In the genomic region with DNA sequence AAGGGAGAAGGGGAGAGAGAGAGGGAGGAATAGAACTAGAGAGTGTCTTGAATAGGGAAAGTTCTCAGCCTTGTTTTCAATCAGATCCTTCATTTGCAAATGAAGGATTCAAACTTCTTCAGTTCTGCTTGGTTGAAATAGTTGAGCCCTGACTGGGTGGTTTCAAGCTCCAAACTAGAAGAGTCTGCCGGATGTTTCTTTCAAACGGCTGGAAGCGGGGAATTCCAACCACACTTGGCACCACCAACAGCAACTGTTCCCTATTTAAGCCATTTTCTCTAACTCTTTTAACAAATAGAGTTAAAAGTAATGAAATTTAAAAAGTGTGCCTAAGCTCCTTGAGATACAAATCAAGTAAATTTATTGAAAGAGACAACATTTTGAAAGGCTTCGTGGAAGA, we compare ENCODE assay signal across 2 cellular contexts.
TF ChIP-seq lines count a peak whose summit lies in the region.

No MANE protein-coding gene starts in this region.

TF ChIP-seq in SK-N-SH treated with all-trans-retinoic acid at 6 μM for 48 hours, 23 proteins besides CTCF, POLR2A, EP300 and RAD21 (continued from another document):
- no peak for TF ChIP-seq CSDC2 (CRISPR knock-in tag; IDR thresholded peaks at IDR 0.05)
- no peak for TF ChIP-seq GLIS3 (CRISPR knock-in tag; IDR thresholded peaks at IDR 0.05)
- no peak for TF ChIP-seq ZFP30 (CRISPR knock-in tag; IDR thresholded peaks at IDR 0.05)
- no peak for TF ChIP-seq PPARA (CRISPR knock-in tag; IDR thresholded peaks at IDR 0.05; ENCODE audit: borderline replicate concordance)
- TF ChIP-seq, protein P1, sequence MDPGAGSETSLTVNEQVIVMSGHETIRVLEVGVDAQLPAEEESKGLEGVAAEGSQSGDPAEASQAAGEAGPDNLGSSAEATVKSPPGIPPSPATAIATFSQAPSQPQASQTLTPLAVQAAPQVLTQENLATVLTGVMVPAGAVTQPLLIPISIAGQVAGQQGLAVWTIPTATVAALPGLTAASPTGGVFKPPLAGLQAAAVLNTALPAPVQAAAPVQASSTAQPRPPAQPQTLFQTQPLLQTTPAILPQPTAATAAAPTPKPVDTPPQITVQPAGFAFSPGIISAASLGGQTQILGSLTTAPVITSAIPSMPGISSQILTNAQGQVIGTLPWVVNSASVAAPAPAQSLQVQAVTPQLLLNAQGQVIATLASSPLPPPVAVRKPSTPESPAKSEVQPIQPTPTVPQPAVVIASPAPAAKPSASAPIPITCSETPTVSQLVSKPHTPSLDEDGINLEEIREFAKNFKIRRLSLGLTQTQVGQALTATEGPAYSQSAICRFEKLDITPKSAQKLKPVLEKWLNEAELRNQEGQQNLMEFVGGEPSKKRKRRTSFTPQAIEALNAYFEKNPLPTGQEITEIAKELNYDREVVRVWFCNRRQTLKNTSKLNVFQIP (CRISPR knock-in tag; IDR thresholded peaks at IDR 0.05; ENCODE audit: borderline replicate concordance, low read depth) = no peak
- no peak for TF ChIP-seq TCF4 (CRISPR knock-in tag; IDR thresholded peaks at IDR 0.05; ENCODE audit: borderline replicate concordance)
- no peak for TF ChIP-seq ESRRG (CRISPR knock-in tag; IDR thresholded peaks at IDR 0.05)
- no peak for TF ChIP-seq OSR1 (CRISPR knock-in tag; IDR thresholded peaks at IDR 0.05)

TF ChIP-seq in SK-N-SH, 30 proteins besides CTCF, POLR2A, EP300 and RAD21 (continued from another document):
- TF ChIP-seq, protein P2, sequence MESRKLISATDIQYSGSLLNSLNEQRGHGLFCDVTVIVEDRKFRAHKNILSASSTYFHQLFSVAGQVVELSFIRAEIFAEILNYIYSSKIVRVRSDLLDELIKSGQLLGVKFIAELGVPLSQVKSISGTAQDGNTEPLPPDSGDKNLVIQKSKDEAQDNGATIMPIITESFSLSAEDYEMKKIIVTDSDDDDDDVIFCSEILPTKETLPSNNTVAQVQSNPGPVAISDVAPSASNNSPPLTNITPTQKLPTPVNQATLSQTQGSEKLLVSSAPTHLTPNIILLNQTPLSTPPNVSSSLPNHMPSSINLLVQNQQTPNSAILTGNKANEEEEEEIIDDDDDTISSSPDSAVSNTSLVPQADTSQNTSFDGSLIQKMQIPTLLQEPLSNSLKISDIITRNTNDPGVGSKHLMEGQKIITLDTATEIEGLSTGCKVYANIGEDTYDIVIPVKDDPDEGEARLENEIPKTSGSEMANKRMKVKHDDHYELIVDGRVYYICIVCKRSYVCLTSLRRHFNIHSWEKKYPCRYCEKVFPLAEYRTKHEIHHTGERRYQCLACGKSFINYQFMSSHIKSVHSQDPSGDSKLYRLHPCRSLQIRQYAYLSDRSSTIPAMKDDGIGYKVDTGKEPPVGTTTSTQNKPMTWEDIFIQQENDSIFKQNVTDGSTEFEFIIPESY (IDR thresholded peaks at IDR 0.05; ENCODE audit: borderline replicate concordance, low read depth) = no peak
- no peak for TF ChIP-seq EZH2phosphoT487 (IDR thresholded peaks at IDR 0.05; ENCODE audit: borderline replicate concordance, low read depth)
- TF ChIP-seq SIN3A (IDR thresholded peaks at IDR 0.05; ENCODE audit: borderline replicate concordance, low read depth, low read length) = no peak
TF ChIP-seq in SK-N-SH: peak in this region for 0.
